Comparison of ENCODE assay signal across 25 cellular contexts in genomic region chr14:93323597-93323992, GRCh38. TPM values are rescaled to one million over a fixed set of nuclear protein-coding genes. Genes with fewer than 3 reads are reported as not detected.
"Had no signal": no experiment of that assay in that cellular context is flagged by ENCODE, and none has a peak within 500 bp of the region (broad histone marks: within the 10 kb centered on the region; RNA-seq: fewer than 3 reads in every experiment).

No MANE protein-coding gene starts in this region.

- H3K27me3 ChIP-seq: ascending aorta, breast epithelium, esophagus squamous epithelium, spleen, transverse colon had no signal

- H3K27ac ChIP-seq: ascending aorta, breast epithelium, esophagus squamous epithelium, spleen, transverse colon had no signal

- H3K9me3 Mint-ChIP-seq: activated naive CD4-positive, alpha-beta T cell treated with anti-CD3 and anti-CD28 coated beads, Interleukin-2, amount 50 U/mL, for 24 hours; memory B cell had no signal

- H3K4me1 ChIP-seq: breast epithelium had no signal

- H3K9me3 ChIP-seq: ascending aorta, breast epithelium, esophagus squamous epithelium, spleen, transverse colon had no signal

- ATAC-seq: activated CD4-positive, CD25-positive, alpha-beta regulatory T cell treated with anti-CD3 and anti-CD28 coated beads, Interleukin-2, amount 50 U/mL, for 24 hours; stimulated activated naive CD8-positive, alpha-beta T cell treated with anti-CD3 and anti-CD28 coated beads, Interleukin-15, Interleukin-2, amounts not matched to agents 100 U/mL and 50 U/mL, for 24 hours had no signal

- DNase-seq: activated CD4-positive, alpha-beta T cell treated with anti-CD3 and anti-CD28 coated beads, Interleukin-2, amount 50 U/mL, for 1 hour; activated CD8-positive, alpha-beta memory T cell treated with anti-CD3 and anti-CD28 coated beads for 24 hours; activated CD8-positive, alpha-beta memory T cell treated with anti-CD3 and anti-CD28 coated beads, Interleukin-2, amount 50 U/mL, for 48 hours; activated gamma-delta T cell; cortex of kidney; effector CD4-positive, alpha-beta T cell; esophagus squamous epithelium; retina; spleen; stimulated activated CD4-positive, alpha-beta T cell treated with anti-CD3 and anti-CD28 coated beads, Interleukin-4, amount 100 ng/mL, for 4 hours; stimulated activated naive CD8-positive, alpha-beta T cell treated with anti-CD3 and anti-CD28 coated beads, Interleukin-15, Interleukin-2, amounts not matched to agents 100 U/mL and 50 U/mL, for 24 hours; substantia nigra; T1000; transverse colon had no signal

- H3K27ac Mint-ChIP-seq: activated naive CD4-positive, alpha-beta T cell treated with anti-CD3 and anti-CD28 coated beads, Interleukin-2, amount 50 U/mL, for 24 hours; memory B cell had no signal

- H3K4me3 ChIP-seq: ascending aorta, breast epithelium, esophagus squamous epithelium, spleen, transverse colon had no signal

- FAIRE-seq: endothelial cell of umbilical vein had no signal

- H3K27me3 Mint-ChIP-seq: activated naive CD4-positive, alpha-beta T cell treated with anti-CD3 and anti-CD28 coated beads, Interleukin-2, amount 50 U/mL, for 24 hours; memory B cell had no signal

- H3K36me3 ChIP-seq: breast epithelium, esophagus squamous epithelium, transverse colon had no signal

- H3K4me3 Mint-ChIP-seq: activated naive CD4-positive, alpha-beta T cell treated with anti-CD3 and anti-CD28 coated beads, Interleukin-2, amount 50 U/mL, for 24 hours; memory B cell had no signal

RNA-seq across cellular contexts. Expression of gene COX8C, which starts 23.4 kb away (rescaled TPM):
- total RNA-seq: ascending aorta, breast epithelium, endothelial cell of umbilical vein, esophagus squamous epithelium, liver, mononuclear cell, omental fat pad, spleen, transverse colon had no signal
- polyA plus RNA-seq: adipose tissue, endothelial cell of umbilical vein, liver, neural cell, spleen had no signal
